In the genomic region with DNA sequence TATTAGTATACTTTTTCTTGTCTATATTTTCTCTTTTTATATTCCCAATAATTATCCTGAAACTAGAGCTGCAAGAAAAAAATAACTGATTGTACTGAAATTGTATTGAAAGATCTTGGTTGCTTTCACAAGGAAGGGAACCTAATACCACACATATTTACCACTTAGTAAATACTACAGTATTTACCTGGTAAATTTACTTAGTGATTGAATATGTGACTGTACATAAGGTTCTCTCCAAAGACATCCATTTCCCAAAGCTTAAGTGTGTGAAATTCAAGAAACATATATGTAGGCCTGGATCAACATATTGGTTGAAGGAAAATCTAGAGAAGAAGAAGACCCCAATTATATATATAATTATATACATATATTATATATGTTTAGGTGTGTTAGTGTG, we compare ENCODE assay signal across 22 cellular contexts.
"Had no signal": no experiment of that assay in that cellular context is flagged by ENCODE, and none has a peak within 500 bp of the region (broad histone marks: within the 10 kb centered on the region; RNA-seq: fewer than 3 reads in every experiment).

No MANE protein-coding gene starts in this region.

- FAIRE-seq: bronchial epithelial cell, TTC549 had no signal

- H3K27ac ChIP-seq: KMS-11, PC-9 had no signal

- H3K9ac ChIP-seq: KMS-11 had no signal

- H3K9me3 ChIP-seq: MG63 had no signal

- H3K4me2 ChIP-seq: KMS-11, PC-9 had no signal

- H3K36me3 ChIP-seq: MG63 had no signal

- H2AFZ ChIP-seq: PC-9 had no signal

- ATAC-seq: activated CD8-positive, alpha-beta memory T cell treated with anti-CD3 and anti-CD28 coated beads, Interleukin-2, amount 10 ng/mL, durations not matched to agents 7 days and 5 days; T-helper 17 cell had no signal

- H3K27me3 ChIP-seq: MG63 had no signal

- H3K4me3 ChIP-seq: MG63, PC-9 had no signal

- DNase-seq: activated B cell treated with CpG ODN at 0.5 μM for 24 hours; activated CD4-positive, alpha-beta T cell treated with anti-CD3 and anti-CD28 coated beads for 1 hour; activated CD4-positive, alpha-beta T cell treated with anti-CD3 and anti-CD28 coated beads, Interleukin-2, amount 10 ng/mL, durations not matched to agents 24 days and 14 days; activated CD4-positive, alpha-beta T cell treated with anti-CD3 and anti-CD28 coated beads, Interleukin-2, amount 50 U/mL, for 48 hours; activated CD8-positive, alpha-beta memory T cell treated with anti-CD3 and anti-CD28 coated beads, Interleukin-2, amount 10 ng/mL, durations not matched to agents 7 days and 5 days; activated effector memory CD4-positive, alpha-beta T cell treated with Interleukin-2 at 50 U/mL for 16 hours; activated naive CD4-positive, alpha-beta T cell; activated T-cell treated with anti-CD3 and anti-CD28 coated beads, Interleukin-2, amount 50 U/mL, for 24 hours; aorta; central memory CD4-positive, alpha-beta T cell; MG63; MV-4-11; NCI-H1417 treated with DMSO at 0.1 percent for 48 hours; NCI-H187 treated with DMSO at 0.1 percent for 48 hours; NCI-H524 treated with DMSO at 0.1 percent for 48 hours; PC-9; SIG-M5; T-helper 17 cell; T-helper 9 cell had no signal
